8 cellular contexts compared by ENCODE assay signal in genomic region chr1:151547119-151547899, GRCh38. TPM values are rescaled to one million over a fixed set of nuclear protein-coding genes. Genes with fewer than 3 reads are reported as not detected.
DNase-seq lines count a peak whose midpoint lies in the region; ATAC-seq and TF ChIP-seq lines count a peak whose summit lies in the region.

No MANE protein-coding gene starts in this region.

- intact Hi-C loops in activated T-helper 2 cell treated with anti-CD3 and anti-CD28 coated beads, Interferon-gamma antibody, Interleukin-2, Interleukin-4, amounts not matched to agents 10 μg/mL and 5 μg/mL and 100 μg/mL, durations not matched to agents 14 hours and 24 hours and 36 hours (cut with micrococcal nuclease): no loop called here

- no peaks in the 10 kb centered on the region for H3K36me3 Mint-ChIP-seq in activated T-helper 2 cell treated with anti-CD3 and anti-CD28 coated beads, Interferon-gamma antibody, Interleukin-2, Interleukin-4, amounts not matched to agents 10 μg/mL and 5 μg/mL and 100 μg/mL, durations not matched to agents 14 hours and 24 hours and 36 hours (ENCODE audit: low read depth)

- in situ Hi-C loops in SK-MEL-5 (cut with HindIII; ENCODE audit: low pct_unique_long_range_greater_than_20kb, low sequenced_read_pairs): no loop called here

- peaks cover 52% of the 10 kb centered on the region for H3K4me1 ChIP-seq in foreskin keratinocyte

- TF ChIP-seq CTCF in foreskin keratinocyte (conservative IDR thresholded peaks at IDR 0.05): no peak

- DNase-seq in H4 (ENCODE audit: low spot score) (peak; percentile 94), SK-MEL-5 (ENCODE audit: low read depth, low spot score) (peak; percentile 47), foreskin keratinocyte (peak; percentile 98 to 99), pulmonary artery endothelial cell (ENCODE audit: low read depth, low spot score) (peak; percentile 62)
- DNase-seq in activated T-helper 2 cell treated with anti-CD3 and anti-CD28 coated beads, Interferon-gamma antibody, Interleukin-2, Interleukin-4, amounts not matched to agents 10 μg/mL and 5 μg/mL and 100 μg/mL, durations not matched to agents 14 hours and 24 hours and 36 hours (ENCODE audit: low spot score): no peak

- no peaks in the 10 kb centered on the region for H3K9me3 Mint-ChIP-seq in activated T-helper 2 cell treated with anti-CD3 and anti-CD28 coated beads, Interferon-gamma antibody, Interleukin-2, Interleukin-4, amounts not matched to agents 10 μg/mL and 5 μg/mL and 100 μg/mL, durations not matched to agents 14 hours and 24 hours and 36 hours

- H3K27me3 ChIP-seq in foreskin keratinocyte: no peaks in the 10 kb centered on the region

- H3K27ac Mint-ChIP-seq in activated T-helper 2 cell treated with anti-CD3 and anti-CD28 coated beads, Interferon-gamma antibody, Interleukin-2, Interleukin-4, amounts not matched to agents 10 μg/mL and 5 μg/mL and 100 μg/mL, durations not matched to agents 14 hours and 24 hours and 36 hours: no peak overlapping the region

- no peaks in the 10 kb centered on the region for H3K27me3 Mint-ChIP-seq in activated T-helper 2 cell treated with anti-CD3 and anti-CD28 coated beads, Interferon-gamma antibody, Interleukin-2, Interleukin-4, amounts not matched to agents 10 μg/mL and 5 μg/mL and 100 μg/mL, durations not matched to agents 14 hours and 24 hours and 36 hours (ENCODE audit: low read depth)

- ATAC-seq in foreskin keratinocyte (peak; percentile 77), GM21390 (IDR thresholded peaks at IDR 0.05; ENCODE audit: unreplicated experiment) (no peak), HG02938 (IDR thresholded peaks at IDR 0.05; ENCODE audit: unreplicated experiment) (no peak), HG02759 (IDR thresholded peaks at IDR 0.05; ENCODE audit: unreplicated experiment) (no peak)

- H3K4me1 Mint-ChIP-seq in activated T-helper 2 cell treated with anti-CD3 and anti-CD28 coated beads, Interferon-gamma antibody, Interleukin-2, Interleukin-4, amounts not matched to agents 10 μg/mL and 5 μg/mL and 100 μg/mL, durations not matched to agents 14 hours and 24 hours and 36 hours (ENCODE audit: low read depth): peaks cover 4% of the 10 kb centered on the region

- H3K4me3 Mint-ChIP-seq in activated T-helper 2 cell treated with anti-CD3 and anti-CD28 coated beads, Interferon-gamma antibody, Interleukin-2, Interleukin-4, amounts not matched to agents 10 μg/mL and 5 μg/mL and 100 μg/mL, durations not matched to agents 14 hours and 24 hours and 36 hours (ENCODE audit: low read depth): no peak overlapping the region

- peak overlapping the region; percentile 53 for H3K27ac ChIP-seq in foreskin keratinocyte

RNA-seq across cellular contexts. Expression of gene TUFT1, which starts 7.2 kb away (rescaled TPM):
- total RNA-seq in H4 (2014; rRNA removed; shearing (Covaris generic)): 4.1 and 4.5 TPM in 2 replicates
- 4.2 and 7.1 TPM in 2 replicates for total RNA-seq in SK-MEL-5 (2014; rRNA removed; shearing (Covaris generic))
- polyA plus RNA-seq in SK-MEL-5 (2015; cell fraction: cytosol; rRNA removed): 6.1 and 6.6 TPM in 2 replicates
- 8.0 and 8.8 TPM in 2 replicates for polyA plus RNA-seq in SK-MEL-5 (2015; cell fraction: nucleus; rRNA removed)
- total RNA-seq in foreskin keratinocyte (38.8 and 59.9 TPM in 2 replicates), pulmonary artery endothelial cell (6.1 and 6.6 TPM in 2 replicates)
- 28.0 and 41.0 TPM in 2 replicates for polyA plus RNA-seq in foreskin keratinocyte
- total RNA-seq in activated T-helper 2 cell treated with anti-CD3 and anti-CD28 coated beads, Interferon-gamma antibody, Interleukin-2, Interleukin-4, amounts not matched to agents 10 μg/mL and 5 μg/mL and 100 μg/mL, durations not matched to agents 14 hours and 24 hours and 36 hours: 2.6 TPM in 2 replicates

RNA-seq across cellular contexts. Expression of gene CGN, which starts 36.1 kb away (rescaled TPM):
- 0.31 and 1.8 TPM in 2 replicates for total RNA-seq in H4 (2014; rRNA removed; shearing (Covaris generic))
- 1.9 and 2.7 TPM in 2 replicates for total RNA-seq in SK-MEL-5 (2014; rRNA removed; shearing (Covaris generic))
- 2.7 and 4.6 TPM in 2 replicates for polyA plus RNA-seq in SK-MEL-5 (2015; cell fraction: cytosol; rRNA removed)
- polyA plus RNA-seq in SK-MEL-5 (2015; cell fraction: nucleus; rRNA removed): 7.7 and 21.2 TPM in 2 replicates
- total RNA-seq in foreskin keratinocyte (3.6 and 4.2 TPM in 2 replicates), pulmonary artery endothelial cell (0.71 and 0.79 TPM in 2 replicates)
- 2.4 and 2.9 TPM in 2 replicates for polyA plus RNA-seq in foreskin keratinocyte
- 0.34 and 0.50 TPM in 2 replicates for total RNA-seq in activated T-helper 2 cell treated with anti-CD3 and anti-CD28 coated beads, Interferon-gamma antibody, Interleukin-2, Interleukin-4, amounts not matched to agents 10 μg/mL and 5 μg/mL and 100 μg/mL, durations not matched to agents 14 hours and 24 hours and 36 hours
